ENCODE assay signal across 21 cellular contexts in genomic region chr2:181054843-181055242, GRCh38.
"Had no signal": no experiment of that assay in that cellular context is flagged by ENCODE, and none has a peak within 500 bp of the region (broad histone marks: within the 10 kb centered on the region; RNA-seq: fewer than 3 reads in every experiment).

No MANE protein-coding gene starts in this region.

- H3K9me3 ChIP-seq: tibial artery had no signal

- FAIRE-seq: colon had no signal

- H3K27ac Mint-ChIP-seq: progenitor cell of endocrine pancreas had no signal

- H3K27ac ChIP-seq: dorsolateral prefrontal cortex, hepatocyte, tibial artery had no signal

- H2AFZ ChIP-seq: hepatocyte had no signal

- DNase-seq: activated CD4-positive, alpha-beta T cell treated with anti-CD3 and anti-CD28 coated beads, Interleukin-2, amount 50 U/mL, for 1 hour; activated CD8-positive, alpha-beta memory T cell treated with anti-CD3 and anti-CD28 coated beads for 24 hours; activated CD8-positive, alpha-beta memory T cell treated with anti-CD3 and anti-CD28 coated beads, Interleukin-2, amount 50 U/mL, for 48 hours; activated effector memory CD4-positive, alpha-beta T cell treated with Interleukin-2 at 50 U/mL for 16 hours; activated naive CD4-positive, alpha-beta T cell treated with anti-CD3 and anti-CD28 coated beads, Interleukin-2, amount 50 U/mL, for 16 hours; activated T-cell treated with anti-CD3 and anti-CD28 coated beads, Interleukin-2, amount 50 U/mL, for 48 hours; caudate nucleus; dorsolateral prefrontal cortex; islet precursor cell; left colon; stimulated activated CD4-positive, alpha-beta T cell treated with anti-CD3 and anti-CD28 coated beads, Interleukin-1b, Interleukin-23, amount 100 ng/mL, for 48 hours; stimulated activated CD8-positive, alpha-beta memory T cell treated with anti-CD3 and anti-CD28 coated beads, Interleukin-4, amount 100 ng/mL, for 48 hours; stimulated activated naive CD8-positive, alpha-beta T cell treated with anti-CD3 and anti-CD28 coated beads, Interleukin-15, Interleukin-2, amounts not matched to agents 100 U/mL and 50 U/mL, for 24 hours; substantia nigra; T1000; tibial artery had no signal

- ATAC-seq: activated CD4-positive, CD25-positive, alpha-beta regulatory T cell treated with anti-CD3 and anti-CD28 coated beads, Interleukin-2, amount 50 U/mL, for 24 hours; left colon; stimulated activated naive CD8-positive, alpha-beta T cell treated with anti-CD3 and anti-CD28 coated beads, Interleukin-15, Interleukin-2, amounts not matched to agents 100 U/mL and 50 U/mL, for 24 hours had no signal

- H3K27me3 ChIP-seq: dorsolateral prefrontal cortex, hepatocyte, tibial artery had no signal

- H3K36me3 ChIP-seq: tibial artery had no signal

- H3K4me2 ChIP-seq: hepatocyte had no signal

- H3K27me3 Mint-ChIP-seq: progenitor cell of endocrine pancreas had no signal

- H3K4me3 ChIP-seq: dorsolateral prefrontal cortex, hepatocyte, tibial artery had no signal

- H3K4me3 Mint-ChIP-seq: neural crest cell had no signal
